In the genomic region with DNA sequence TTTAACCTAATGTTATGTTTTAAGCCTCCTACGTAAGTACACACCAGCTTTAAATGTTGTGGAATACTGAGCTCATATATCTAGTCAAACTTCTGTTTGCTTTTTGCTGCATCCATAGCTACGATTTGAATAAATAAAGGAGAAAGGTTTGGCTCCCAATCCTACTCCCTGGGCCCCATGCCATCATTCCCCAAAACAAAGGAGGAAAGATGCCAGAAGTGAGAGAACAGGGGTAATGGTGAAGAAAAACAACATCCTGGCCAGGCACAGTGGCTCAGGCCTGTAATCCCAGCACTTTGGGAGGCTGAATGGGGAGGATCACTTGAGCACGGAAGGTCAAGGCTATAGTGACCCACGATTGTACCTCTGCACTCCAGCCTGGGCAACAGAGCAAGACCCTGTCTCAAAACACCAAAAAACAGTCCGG, we compare ENCODE assay signal across 9 cellular contexts. TPM values are rescaled to one million over a fixed set of nuclear protein-coding genes. Genes with fewer than 3 reads are reported as not detected.
DNase-seq lines count a peak whose midpoint lies in the region; ATAC-seq and TF ChIP-seq lines count a peak whose summit lies in the region.
"Had no signal": no experiment of that assay in that cellular context is flagged by ENCODE, and none has a peak within 500 bp of the region (broad histone marks: within the 10 kb centered on the region; RNA-seq: fewer than 3 reads in every experiment).

No MANE protein-coding gene starts in this region.

- H3K4me3 ChIP-seq in MG63 (no peak overlapping the region), iPS-20b (ENCODE audit: low read length) (no peak overlapping the region), subcutaneous abdominal adipose tissue (ENCODE audit: low read depth in 1 of 5, low read length in 5 of 5) (peak overlapping the region in 2 of 5 donors; percentile 38 to 51)
- H3K4me3 ChIP-seq in naive thymus-derived CD4-positive, alpha-beta T cell (ENCODE audit: low read length) = no peak overlapping the region

- H3K27ac Mint-ChIP-seq in MCF 10A (ENCODE audit: low read depth, unreplicated experiment) = no peak overlapping the region
- H3K27ac Mint-ChIP-seq in naive thymus-derived CD4-positive, alpha-beta T cell = peak overlapping the region in 1 of 9 donors; percentile 29

- CTCF ChIA-PET in MCF 10A (lab: Yijun Ruan, JAX) = interaction anchor here (0.8 kb wide), 1 partner anchor 768 kb away, joined by 5 read pairs; no protein-coding TSS in a partner anchor
- CTCF ChIA-PET in naive thymus-derived CD4-positive, alpha-beta T cell (lab: Charles Lee) = interaction anchor here (1.0 kb wide), 1 partner anchor 20 kb away, joined by 3 read pairs; no protein-coding TSS in a partner anchor

- intact Hi-C loops in MCF 10A (cut with micrococcal nuclease) = no loop called here
- intact Hi-C loops in naive thymus-derived CD4-positive, alpha-beta T cell (cut with micrococcal nuclease) = no loop called here

- peak; percentile 81 for DNase-seq in MG63
- peak; percentile 35 for DNase-seq in MCF 10A (ENCODE audit: unreplicated experiment)
- DNase-seq in activated naive CD4-positive, alpha-beta T cell treated with anti-CD3 and anti-CD28 coated beads, Interleukin-2, amount 50 U/mL, for 16 hours = no peak
- no peak for DNase-seq in naive thymus-derived CD4-positive, alpha-beta T cell
- no peak for DNase-seq in HK-2 (ENCODE audit: unreplicated experiment)

- H3K36me3 ChIP-seq in MG63 (no peaks in the 10 kb centered on the region), iPS-20b (ENCODE audit: insufficient read depth, low read depth, low read length) (no peaks in the 10 kb centered on the region), subcutaneous abdominal adipose tissue (ENCODE audit: control insufficient read depth in 5 of 5, insufficient read depth in 5 of 5, low read length in 5 of 5) (peaks cover 0 to 3% (median 0%) of the 10 kb centered on the region in 5 donors)
- no peaks in the 10 kb centered on the region for H3K36me3 ChIP-seq in naive thymus-derived CD4-positive, alpha-beta T cell (ENCODE audit: control insufficient read depth in 2 of 3, insufficient read depth in 3 of 3, low read length in 3 of 3)

- H3K27me3 ChIP-seq in MG63 (no peaks in the 10 kb centered on the region), iPS-20b (ENCODE audit: insufficient read depth, low read length) (0 out of 2 replicates have a peak, but pooled peaks cover 5% of the 10 kb centered on the region), subcutaneous abdominal adipose tissue (ENCODE audit: control insufficient read depth in 5 of 5, insufficient read depth in 4 of 5, low read length in 5 of 5) (no peaks in the 10 kb centered on the region)
- no peaks in the 10 kb centered on the region for H3K27me3 ChIP-seq in naive thymus-derived CD4-positive, alpha-beta T cell (ENCODE audit: control insufficient read depth in 2 of 2, insufficient read depth in 2 of 2, low read length in 2 of 2)

- no TSS peak for BruUV-seq in MCF 10A (replicated peaks; lab: Mats Ljungman, UMichigan)

- H3K27ac ChIP-seq in iPS-20b (ENCODE audit: low read length) (no peak overlapping the region), subcutaneous abdominal adipose tissue (ENCODE audit: low read depth, low read length) (peak overlapping the region; percentile 99)
- H3K27ac ChIP-seq in naive thymus-derived CD4-positive, alpha-beta T cell (ENCODE audit: low read depth, low read length) = no peak overlapping the region

- H3K9ac ChIP-seq in iPS-20b (ENCODE audit: low read depth, low read length) = peak overlapping the region; percentile 41; the same call in 1 of the 2 replicates
- H3K9ac ChIP-seq in subcutaneous abdominal adipose tissue (ENCODE audit: low read length in 5 of 5) = peak overlapping the region in 2 of 5 donors; percentile 70 to 84

- no peaks in the 10 kb centered on the region for H3K9me3 Mint-ChIP-seq in MCF 10A (ENCODE audit: unreplicated experiment)
- H3K9me3 Mint-ChIP-seq in naive thymus-derived CD4-positive, alpha-beta T cell = no peaks in the 10 kb centered on the region

- TF ChIP-seq CTCF in MCF 10A (IDR thresholded peaks at IDR 0.05; ENCODE audit: unreplicated experiment) = no peak

- H3K4me1 ChIP-seq in iPS-20b (ENCODE audit: insufficient read depth, low read length) (peaks cover 14% of the 10 kb centered on the region; the same call in 1 of the 2 replicates), subcutaneous abdominal adipose tissue (ENCODE audit: control insufficient read depth in 5 of 5, insufficient read depth in 5 of 5, low read length in 5 of 5) (peaks cover 16 to 48% (median 45%) of the 10 kb centered on the region in 5 donors)
- peaks cover 0 to 14% of the 10 kb centered on the region in 2 donors for H3K4me1 ChIP-seq in naive thymus-derived CD4-positive, alpha-beta T cell (ENCODE audit: control insufficient read depth in 2 of 2, insufficient read depth in 2 of 2, low read length in 2 of 2)

- peaks cover 8% of the 10 kb centered on the region for H3K4me1 Mint-ChIP-seq in MCF 10A (ENCODE audit: insufficient read depth, unreplicated experiment)
- H3K4me1 Mint-ChIP-seq in naive thymus-derived CD4-positive, alpha-beta T cell = peaks cover 0 to 18% (median 9%) of the 10 kb centered on the region in 7 donors

- peaks cover 19% of the 10 kb centered on the region for H3K27me3 Mint-ChIP-seq in MCF 10A (ENCODE audit: insufficient read depth, unreplicated experiment)
- peaks cover 14 to 32% (median 24%) of the 10 kb centered on the region in 5 donors for H3K27me3 Mint-ChIP-seq in naive thymus-derived CD4-positive, alpha-beta T cell

- POLR2A ChIA-PET in MCF 10A (lab: Yijun Ruan, JAX) = no interaction called here
- POLR2A ChIA-PET in naive thymus-derived CD4-positive, alpha-beta T cell (lab: Charles Lee) = interaction anchor here (1.2 kb wide), 1 partner anchor 108 kb away, joined by 4 read pairs; no protein-coding TSS in a partner anchor

- H3K9me3 ChIP-seq in MG63 = no peaks in the 10 kb centered on the region
- no peaks in the 10 kb centered on the region for H3K9me3 ChIP-seq in iPS-20b (ENCODE audit: insufficient read depth, low read depth, low read length)
- H3K9me3 ChIP-seq in subcutaneous abdominal adipose tissue (ENCODE audit: control insufficient read depth in 5 of 5, low read length in 5 of 5) = no peaks in the 10 kb centered on the region
- H3K9me3 ChIP-seq in naive thymus-derived CD4-positive, alpha-beta T cell (ENCODE audit: control insufficient read depth in 2 of 3, low read length in 3 of 3) = no peaks in the 10 kb centered on the region

- peaks cover 5% of the 10 kb centered on the region for H3K36me3 Mint-ChIP-seq in MCF 10A (ENCODE audit: insufficient read depth, unreplicated experiment)
- no peaks in the 10 kb centered on the region for H3K36me3 Mint-ChIP-seq in naive thymus-derived CD4-positive, alpha-beta T cell

- no peak for ATAC-seq in naive thymus-derived CD4-positive, alpha-beta T cell
- ATAC-seq in HG03432 (IDR thresholded peaks at IDR 0.05; ENCODE audit: unreplicated experiment) = no peak

- H3K4me3 Mint-ChIP-seq in MCF 10A (ENCODE audit: unreplicated experiment) = no peak overlapping the region
- peak overlapping the region in 3 of 10 donors; percentile 80 to 83 (median 82) for H3K4me3 Mint-ChIP-seq in naive thymus-derived CD4-positive, alpha-beta T cell

RNA-seq across cellular contexts. Expression of gene SCGB1A1, which starts 26.5 kb away (rescaled TPM):
- not detected in 2 replicates for total RNA-seq in MG63 (2014; rRNA removed; shearing (Covaris generic); ENCODE audit: low replicate concordance)
- not detected in 2 replicates for total RNA-seq in MCF 10A (2022)
- not detected for total RNA-seq in naive thymus-derived CD4-positive, alpha-beta T cell
- polyA plus RNA-seq in naive thymus-derived CD4-positive, alpha-beta T cell = not detected
- total RNA-seq: renal cortical epithelial cell had no signal

Comparison
In these comparisons a context has a peak if more than half of its experiments do, and no peak if none do; other contexts are left out.
1. DNase-seq: peak in MG63 (single experiment) and MCF 10A (single experiment); none in activated naive CD4-positive, alpha-beta T cell treated with anti-CD3 and anti-CD28 coated beads, Interleukin-2, amount 50 U/mL, for 16 hours (single experiment), naive thymus-derived CD4-positive, alpha-beta T cell (0 of 9) and HK-2 (single experiment).